ENCODE assay signal across 1 cellular context in genomic region chr3:5427021-5427420, GRCh38.
TF ChIP-seq lines count a peak whose summit lies in the region.

No MANE protein-coding gene starts in this region.

TF ChIP-seq in K562, 482 proteins besides CTCF, POLR2A, EP300 and RAD21 (continued from another document):
- peak; percentile 8 for TF ChIP-seq ZNF512 (tag; IDR thresholded peaks at IDR 0.05)
- TF ChIP-seq ZBTB12 (CRISPR knock-in tag; IDR thresholded peaks at IDR 0.05), result no peak
- no peak for TF ChIP-seq RBM25 (IDR thresholded peaks at IDR 0.05; ENCODE audit: low read depth, low read length, severe bottlenecking)
